In the genomic region with DNA sequence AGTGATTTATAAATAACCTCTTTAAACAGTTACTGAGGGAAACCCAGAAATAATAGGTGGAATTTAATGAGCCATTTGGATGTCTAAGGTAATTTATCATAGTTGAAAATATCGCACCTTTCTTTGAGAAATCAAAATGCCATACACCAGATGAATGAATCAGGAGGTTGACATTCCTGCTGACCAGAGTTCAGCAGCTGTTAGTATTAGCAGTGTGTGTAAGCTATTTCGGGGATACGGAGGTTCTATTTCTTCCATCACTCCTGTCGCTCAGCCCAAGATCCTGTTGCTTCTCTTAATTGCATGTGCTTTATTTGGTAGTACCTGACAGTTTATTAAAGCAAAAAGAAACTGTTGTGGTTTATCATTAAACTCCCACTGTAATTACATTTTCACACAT, we compare ENCODE assay signal across 18 cellular contexts.
"Had no signal": no experiment of that assay in that cellular context is flagged by ENCODE, and none has a peak within 500 bp of the region (broad histone marks: within the 10 kb centered on the region; RNA-seq: fewer than 3 reads in every experiment).

No MANE protein-coding gene starts in this region.

- H3K27ac ChIP-seq: heart left ventricle, left lung, right lobe of liver, stomach, suprapubic skin, tibial nerve had no signal

- H3K36me3 Mint-ChIP-seq: activated naive CD4-positive, alpha-beta T cell treated with anti-CD3 and anti-CD28 coated beads, Interleukin-2, amount 50 U/mL, for 72 hours; stimulated activated memory B cell treated with anti-CD40 and anti-IgM and Interleukin-4, amounts not matched to agents 10 μg/mL and 1 μg/mL and 100 μg/mL, for 72 hours had no signal

- H3K4me3 Mint-ChIP-seq: endodermal cell; nephron progenitor cell; stimulated activated memory B cell treated with anti-CD40 and anti-IgM and Interleukin-4, amounts not matched to agents 10 μg/mL and 1 μg/mL and 100 μg/mL, for 72 hours had no signal

- H3K4me1 ChIP-seq: left lung, right lobe of liver, suprapubic skin had no signal

- H3K27ac Mint-ChIP-seq: activated naive CD4-positive, alpha-beta T cell treated with anti-CD3 and anti-CD28 coated beads, Interleukin-2, amount 50 U/mL, for 72 hours; endodermal cell; nephron progenitor cell; stimulated activated memory B cell treated with anti-CD40 and anti-IgM and Interleukin-4, amounts not matched to agents 10 μg/mL and 1 μg/mL and 100 μg/mL, for 72 hours had no signal

- ATAC-seq: activated naive CD4-positive, alpha-beta T cell treated with anti-CD3 and anti-CD28 coated beads, Interleukin-2, amount 50 U/mL, for 72 hours; heart left ventricle; left lung; right lobe of liver; stimulated activated memory B cell treated with anti-CD40 and anti-IgM and Interleukin-4, amounts not matched to agents 10 μg/mL and 1 μg/mL and 100 μg/mL, for 72 hours had no signal

- H3K4me1 Mint-ChIP-seq: stimulated activated memory B cell treated with anti-CD40 and anti-IgM and Interleukin-4, amounts not matched to agents 10 μg/mL and 1 μg/mL and 100 μg/mL, for 72 hours had no signal

- DNase-seq: activated CD4-positive, alpha-beta T cell treated with anti-CD3 and anti-CD28 coated beads for 1 hour; activated CD4-positive, alpha-beta T cell treated with anti-CD3 and anti-CD28 coated beads, Interleukin-2, amount 50 U/mL, for 1 hour; activated T-cell treated with anti-CD3 and anti-CD28 coated beads, Interleukin-2, amount 50 U/mL, for 1 hour; cortex of kidney; endodermal cell; heart left ventricle; left lung; nephron progenitor cell; occipital lobe; right lobe of liver; small intestine; stimulated activated CD4-positive, alpha-beta T cell treated with anti-CD3 and anti-CD28 coated beads, Interleukin-2, amount 100 ng/mL, for 24 hours; stomach; T-helper 1 cell had no signal

- H3K4me3 ChIP-seq: heart left ventricle, left lung, right lobe of liver, stomach, suprapubic skin, tibial nerve had no signal

- H3K27me3 Mint-ChIP-seq: stimulated activated memory B cell treated with anti-CD40 and anti-IgM and Interleukin-4, amounts not matched to agents 10 μg/mL and 1 μg/mL and 100 μg/mL, for 72 hours had no signal

- H3K36me3 ChIP-seq: heart left ventricle, left lung, right lobe of liver, stomach, suprapubic skin, tibial nerve had no signal

- H3K27me3 ChIP-seq: heart left ventricle, left lung, right lobe of liver, stomach, suprapubic skin, tibial nerve had no signal

- H3K9me3 Mint-ChIP-seq: endodermal cell, nephron progenitor cell had no signal

- H3K9me3 ChIP-seq: heart left ventricle, left lung, right lobe of liver, stomach, suprapubic skin, tibial nerve had no signal
